ENCODE assay signal across 1 cellular context in genomic region chr3:187836848-187837770, GRCh38.
TF ChIP-seq lines count a peak whose summit lies in the region.

No MANE protein-coding gene starts in this region.

TF ChIP-seq in IMR-90, 13 proteins besides CTCF, POLR2A, EP300 and RAD21 (continued from another document):
- no peak for TF ChIP-seq USF2 (IDR thresholded peaks at IDR 0.05; ENCODE audit: low read depth, low read length)
- no peak for TF ChIP-seq BHLHE40 (IDR thresholded peaks at IDR 0.05; ENCODE audit: low read depth, low read length)
- no peak for TF ChIP-seq SMC3 (IDR thresholded peaks at IDR 0.05; ENCODE audit: low read depth, low read length)
- TF ChIP-seq CHD1 (IDR thresholded peaks at IDR 0.05; ENCODE audit: low read depth, low read length), result no peak
- no peak for TF ChIP-seq CEBPB (IDR thresholded peaks at IDR 0.05; ENCODE audit: low read depth, low read length)
- TF ChIP-seq MXI1 (IDR thresholded peaks at IDR 0.05; ENCODE audit: borderline replicate concordance, low read depth, low read length), result no peak
- TF ChIP-seq FOS (IDR thresholded peaks at IDR 0.05; ENCODE audit: low read depth, low read length), result no peak
- no peak for TF ChIP-seq NFE2L2 (IDR thresholded peaks at IDR 0.05; ENCODE audit: low read depth, low read length)
